ENCODE assay signal across 8 cellular contexts in the genomic region with DNA sequence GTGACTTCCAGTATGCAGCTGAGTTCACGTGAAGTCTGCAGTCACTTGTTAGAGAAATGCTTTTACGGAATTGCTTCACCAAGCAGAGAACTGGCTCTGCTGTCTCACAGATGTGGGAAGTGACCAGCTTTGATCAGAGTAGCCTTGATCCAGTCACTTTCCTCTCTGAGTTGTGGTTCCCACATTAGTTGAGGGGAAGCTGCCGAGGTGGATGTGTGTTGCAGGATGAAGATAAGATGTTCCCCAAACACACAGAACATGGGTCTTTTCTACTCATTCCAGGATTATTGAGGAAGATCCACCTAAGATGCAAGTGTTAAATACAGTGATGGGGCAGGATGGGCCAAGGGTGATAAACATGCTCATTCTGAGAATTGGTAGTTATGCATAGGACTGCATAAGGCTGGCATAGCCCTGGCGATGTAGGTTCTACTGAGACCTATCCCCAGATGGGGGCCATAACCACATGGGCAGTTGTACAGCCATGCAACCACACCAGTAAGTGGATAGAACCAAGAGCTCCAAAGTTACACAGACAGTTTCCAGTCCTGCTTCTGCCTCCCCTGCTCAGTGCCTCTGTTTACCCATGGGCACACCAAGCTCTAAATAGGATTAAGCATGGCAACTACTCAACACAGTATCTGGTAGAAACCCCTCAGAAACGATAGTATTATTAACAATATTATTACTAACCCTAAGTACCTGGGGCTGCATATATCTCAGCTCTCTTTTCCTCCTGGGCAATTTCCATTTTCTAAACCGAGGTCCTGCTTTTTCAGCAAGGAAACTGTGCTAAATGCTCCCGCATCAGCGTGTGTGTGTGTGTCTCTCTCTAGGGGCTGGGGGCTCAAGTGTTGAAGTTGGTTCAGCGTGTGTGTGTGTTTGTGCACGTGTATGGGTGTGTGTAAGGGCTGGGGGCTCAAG.
DNase-seq lines count a peak whose midpoint lies in the region; ATAC-seq and TF ChIP-seq lines count a peak whose summit lies in the region.

No MANE protein-coding gene starts in this region.

- H3K9me3 ChIP-seq in right cardiac atrium (ENCODE audit: control insufficient read depth, low read length): no peaks in the 10 kb centered on the region

- ATAC-seq in GM19455 (IDR thresholded peaks at IDR 0.05; ENCODE audit: unreplicated experiment) (peak; percentile 6), activated B cell treated with CpG ODN at 0.5 μM for 24 hours (ENCODE audit: low read depth) (no peak), right cardiac atrium (no peak)

- peak overlapping the region; percentile 69 for H3K27ac ChIP-seq in right cardiac atrium (ENCODE audit: low read length)

- POLR2A ChIA-PET in activated B cell treated with CpG ODN at 0.5 μM for 24 hours (lab: Charles Lee): no interaction called here

- no peaks in the 10 kb centered on the region for H3K36me3 Mint-ChIP-seq in activated B cell treated with CpG ODN at 0.5 μM for 24 hours (ENCODE audit: low read depth)

- intact Hi-C loops in activated B cell treated with CpG ODN at 0.5 μM for 24 hours (cut with micrococcal nuclease) (loop anchor here (1.0 to 5.0 kb wide), 2 partner anchors 167 to 1670 kb away; a partner anchor contains a TSS), right cardiac atrium (cut with DNase I) (loop anchor here in 1 of 4 donors (10.0 kb wide), 1 partner anchor 165 kb away; a partner anchor contains a TSS)

- peaks cover 31% of the 10 kb centered on the region for H3K4me1 Mint-ChIP-seq in activated B cell treated with CpG ODN at 0.5 μM for 24 hours

- H3K9me3 Mint-ChIP-seq in activated B cell treated with CpG ODN at 0.5 μM for 24 hours: no peaks in the 10 kb centered on the region

- TF ChIP-seq CTCF in activated B cell treated with CpG ODN at 0.5 μM for 24 hours (IDR thresholded peaks at IDR 0.05) (no peak), GM10266 (IDR thresholded peaks at IDR 0.05; ENCODE audit: control insufficient read depth, insufficient read depth, low read depth, missing control alignments) (no peak)

- DNase-seq in activated B cell treated with CpG ODN at 0.5 μM for 24 hours (no peak), right cardiac atrium (no peak), skeletal muscle cell (ENCODE audit: low read depth) (no peak), dedifferentiated amniotic fluid mesenchymal stem cell (ENCODE audit: extremely low spot score) (no peak), HK-2 (ENCODE audit: unreplicated experiment) (no peak), GM10266 (ENCODE audit: extremely low spot score) (no peak)
- no peak for DNase-seq in activated effector memory CD4-positive, alpha-beta T cell treated with anti-CD3 and anti-CD28 coated beads, Interleukin-2, amount 50 U/mL, for 16 hours

- no peaks in the 10 kb centered on the region for H3K27me3 ChIP-seq in right cardiac atrium (ENCODE audit: control insufficient read depth, insufficient read depth)

- peak overlapping the region; percentile 87 for H3K4me3 Mint-ChIP-seq in activated B cell treated with CpG ODN at 0.5 μM for 24 hours

- peaks cover 17% of the 10 kb centered on the region for H3K27me3 Mint-ChIP-seq in activated B cell treated with CpG ODN at 0.5 μM for 24 hours

- no peak overlapping the region for H3K27ac Mint-ChIP-seq in activated B cell treated with CpG ODN at 0.5 μM for 24 hours

- H3K4me3 ChIP-seq in right cardiac atrium (ENCODE audit: low read length) (peak overlapping the region; percentile 88), skeletal muscle cell (ENCODE audit: low read depth, low read length) (peak overlapping the region; percentile 45)

- peaks cover 4% of the 10 kb centered on the region for H3K4me1 ChIP-seq in right cardiac atrium (ENCODE audit: control insufficient read depth, insufficient read depth, low read length)

- CTCF ChIA-PET in activated B cell treated with CpG ODN at 0.5 μM for 24 hours (lab: Charles Lee): no interaction called here

- 39% methylated on average over 10 of the region's 10 CpGs for WGBS in right cardiac atrium
